ENCODE assay signal across 24 cellular contexts in the genomic region with DNA sequence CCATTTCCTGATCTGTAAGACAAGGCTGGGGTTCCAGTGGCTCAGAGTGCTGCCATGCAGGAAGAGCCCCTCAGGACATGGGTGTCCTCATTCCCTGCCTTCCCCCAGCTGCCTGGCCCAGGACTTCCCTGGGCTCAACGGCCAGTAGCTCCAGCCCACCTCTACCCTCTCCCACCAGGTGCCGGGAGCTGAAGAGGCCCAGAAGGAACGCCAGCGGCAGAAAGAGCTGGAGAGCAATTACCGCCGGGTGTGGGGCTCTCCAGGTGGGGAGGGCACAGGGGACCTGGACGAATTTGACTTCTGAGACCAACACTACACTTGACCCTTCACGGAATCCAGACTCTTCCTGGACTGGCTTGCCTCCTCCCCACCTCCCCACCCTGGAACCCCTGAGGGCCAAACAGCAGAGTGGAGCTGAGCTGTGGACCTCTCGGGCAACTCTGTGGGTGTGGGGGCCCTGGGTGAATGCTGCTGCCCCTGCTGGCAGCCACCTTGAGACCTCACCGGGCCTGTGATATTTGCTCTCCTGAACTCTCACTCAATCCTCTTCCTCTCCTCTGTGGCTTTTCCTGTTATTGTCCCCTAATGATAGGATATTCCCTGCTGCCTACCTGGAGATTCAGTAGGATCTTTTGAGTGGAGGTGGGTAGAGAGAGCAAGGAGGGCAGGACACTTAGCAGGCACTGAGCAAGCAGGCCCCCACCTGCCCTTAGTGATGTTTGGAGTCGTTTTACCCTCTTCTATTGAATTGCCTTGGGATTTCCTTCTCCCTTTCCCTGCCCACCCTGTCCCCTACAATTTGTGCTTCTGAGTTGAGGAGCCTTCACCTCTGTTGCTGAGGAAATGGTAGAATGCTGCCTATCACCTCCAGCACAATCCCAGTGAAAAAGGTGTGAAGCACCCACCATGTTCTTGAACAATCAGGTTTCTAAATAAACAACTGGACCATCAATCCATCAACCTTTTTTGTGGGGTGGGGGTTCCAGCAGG. TPM values are rescaled to one million over a fixed set of nuclear protein-coding genes. Genes with fewer than 3 reads are reported as not detected.
A peak's percentile ranks its signal among the peaks of the same experiment; 100 is the strongest.
DNase-seq lines count a peak whose midpoint lies in the region; ATAC-seq and TF ChIP-seq lines count a peak whose summit lies in the region.
"Had no signal": no experiment of that assay in that cellular context is flagged by ENCODE, and none has a peak within 500 bp of the region (broad histone marks: within the 10 kb centered on the region; RNA-seq: fewer than 3 reads in every experiment).

No MANE protein-coding gene starts in this region.

- no peaks in the 10 kb centered on the region for H3K4me1 Mint-ChIP-seq in MCF 10A (ENCODE audit: insufficient read depth, unreplicated experiment)
- H3K4me1 Mint-ChIP-seq in stimulated activated naive B cell treated with anti-CD40 and anti-IgM and Interleukin-4, amounts not matched to agents 10 μg/mL and 1 μg/mL and 100 μg/mL, for 72 hours, result peaks cover 15 to 16% of the 10 kb centered on the region in 2 donors

- CTCF ChIA-PET in MCF 10A (lab: Yijun Ruan, JAX), result interaction anchor here (0.6 to 1.5 kb wide), 5 partner anchors 10 to 508 kb away, joined by 3 read pairs; no protein-coding TSS in a partner anchor

- intact Hi-C loops in MCF 10A (cut with micrococcal nuclease), result no loop called here

- DNase-seq in activated T-cell treated with anti-CD3 and anti-CD28 coated beads, Interleukin-2, amount 50 U/mL, for 48 hours, result peak; percentile 14 to 17
- no peak for DNase-seq in activated T-cell treated with anti-CD3 and anti-CD28 coated beads, Interleukin-2, amount 50 U/mL, for 1 hour
- DNase-seq in GM13977 (ENCODE audit: low spot score) (peak; percentile 24), MCF 10A (ENCODE audit: unreplicated experiment) (no peak)
- DNase-seq in stimulated activated naive B cell treated with anti-CD40 and anti-IgM and Interleukin-4, amounts not matched to agents 10 μg/mL and 1 μg/mL and 100 μg/mL, for 72 hours, result no peak
- DNase-seq: ACHN; activated CD4-positive, CD25-positive, alpha-beta regulatory T cell; brain microvascular endothelial cell; DMS153; mesendoderm; naive thymus-derived CD8-positive, alpha-beta T cell; NCI-H1105; NCI-H2029 treated with DMSO at 0.1 percent for 48 hours; NCI-H510A; NK-92 treated with Interleukin-12 subunit alpha and Interleukin-12 subunit beta, amount 100 ng/mL, for 24 hours; psoas muscle; stimulated activated CD4-positive, alpha-beta T cell treated with anti-CD3 and anti-CD28 coated beads, Interleukin-4, amount 100 ng/mL, for 1 hour; stomach; T-helper 9 cell; trophoblast cell had no signal

- in situ Hi-C loops in GM13977 (cut with MboI; ENCODE audit: low pct_unique_long_range_greater_than_20kb, low sequenced_read_pairs, unreplicated experiment), result no loop called here

- POLR2A ChIA-PET in MCF 10A (lab: Yijun Ruan, JAX), result no interaction called here

- no peaks in the 10 kb centered on the region for H3K9me3 Mint-ChIP-seq in MCF 10A (ENCODE audit: unreplicated experiment)
- no peaks in the 10 kb centered on the region for H3K9me3 Mint-ChIP-seq in stimulated activated naive B cell treated with anti-CD40 and anti-IgM and Interleukin-4, amounts not matched to agents 10 μg/mL and 1 μg/mL and 100 μg/mL, for 72 hours
- H3K9me3 Mint-ChIP-seq: naive thymus-derived CD8-positive, alpha-beta T cell had no signal

- no peak overlapping the region for H3K27ac Mint-ChIP-seq in MCF 10A (ENCODE audit: low read depth, unreplicated experiment)
- peak overlapping the region; percentile 73 for H3K27ac Mint-ChIP-seq in stimulated activated naive B cell treated with anti-CD40 and anti-IgM and Interleukin-4, amounts not matched to agents 10 μg/mL and 1 μg/mL and 100 μg/mL, for 72 hours

- no peaks in the 10 kb centered on the region for H3K27me3 Mint-ChIP-seq in MCF 10A (ENCODE audit: insufficient read depth, unreplicated experiment)
- H3K27me3 Mint-ChIP-seq in stimulated activated naive B cell treated with anti-CD40 and anti-IgM and Interleukin-4, amounts not matched to agents 10 μg/mL and 1 μg/mL and 100 μg/mL, for 72 hours, result no peaks in the 10 kb centered on the region
- H3K27me3 Mint-ChIP-seq: naive thymus-derived CD8-positive, alpha-beta T cell had no signal

- TF ChIP-seq CTCF in GM13977 (IDR thresholded peaks at IDR 0.05; ENCODE audit: extremely low read depth, insufficient read depth, missing control alignments) (no peak), MCF 10A (IDR thresholded peaks at IDR 0.05; ENCODE audit: unreplicated experiment) (no peak)

- peaks cover 38% of the 10 kb centered on the region for H3K36me3 Mint-ChIP-seq in MCF 10A (ENCODE audit: insufficient read depth, unreplicated experiment)
- peaks cover 58 to 72% of the 10 kb centered on the region in 2 donors for H3K36me3 Mint-ChIP-seq in stimulated activated naive B cell treated with anti-CD40 and anti-IgM and Interleukin-4, amounts not matched to agents 10 μg/mL and 1 μg/mL and 100 μg/mL, for 72 hours

- BruUV-seq in MCF 10A (replicated peaks; lab: Mats Ljungman, UMichigan), result TSS peak; percentile 81

- no peak for ATAC-seq in stimulated activated naive B cell treated with anti-CD40 and anti-IgM and Interleukin-4, amounts not matched to agents 10 μg/mL and 1 μg/mL and 100 μg/mL, for 72 hours (replicated peaks)
- ATAC-seq in GM21423 (IDR thresholded peaks at IDR 0.05; ENCODE audit: unreplicated experiment), result no peak
- ATAC-seq in HG03378 (IDR thresholded peaks at IDR 0.05; ENCODE audit: unreplicated experiment), result no peak
- no peak for ATAC-seq in GM21528 (IDR thresholded peaks at IDR 0.05; ENCODE audit: low FRiP score, unreplicated experiment)
- ATAC-seq: naive thymus-derived CD8-positive, alpha-beta T cell; psoas muscle; SK-N-SH treated with all-trans-retinoic acid at 6 μM for 48 hours had no signal

- no peak overlapping the region for H3K4me3 Mint-ChIP-seq in MCF 10A (ENCODE audit: unreplicated experiment)
- H3K4me3 Mint-ChIP-seq in stimulated activated naive B cell treated with anti-CD40 and anti-IgM and Interleukin-4, amounts not matched to agents 10 μg/mL and 1 μg/mL and 100 μg/mL, for 72 hours, result no peak overlapping the region

RNA-seq across cellular contexts. Expression of gene AGAP2, which starts 17.6 kb away (rescaled TPM):
- total RNA-seq in MCF 10A (2022), result 0.19 TPM in 1 of 2 replicates, not detected in the other

RNA-seq across cellular contexts. Expression of gene TSPAN31, which starts 23.9 kb away (rescaled TPM):
- 24.8 and 30.9 TPM in 2 replicates for total RNA-seq in MCF 10A (2022)

RNA-seq across cellular contexts. Expression of gene OS9, which starts 27.0 kb away (rescaled TPM):
- total RNA-seq in MCF 10A (2022), result 125 and 173 TPM in 2 replicates

RNA-seq across cellular contexts. Expression of gene CDK4, which starts 31.2 kb away (rescaled TPM):
- total RNA-seq in MCF 10A (2022), result 117 and 123 TPM in 2 replicates

RNA-seq across cellular contexts. Expression of gene MARCHF9, which starts 34.0 kb away (rescaled TPM):
- total RNA-seq in MCF 10A (2022), result 8.7 and 12.5 TPM in 2 replicates

Comparison
In these comparisons a context has a peak if more than half of its experiments do, and no peak if none do; other contexts are left out.
1. DNase-seq: peak in activated T-cell treated with anti-CD3 and anti-CD28 coated beads, Interleukin-2, amount 50 U/mL, for 48 hours (2 of 2) and GM13977 (single experiment); none in activated T-cell treated with anti-CD3 and anti-CD28 coated beads, Interleukin-2, amount 50 U/mL, for 1 hour (single experiment), MCF 10A (single experiment) and stimulated activated naive B cell treated with anti-CD40 and anti-IgM and Interleukin-4, amounts not matched to agents 10 μg/mL and 1 μg/mL and 100 μg/mL, for 72 hours (single experiment).